20 cellular contexts compared by ENCODE assay signal in the genomic region with DNA sequence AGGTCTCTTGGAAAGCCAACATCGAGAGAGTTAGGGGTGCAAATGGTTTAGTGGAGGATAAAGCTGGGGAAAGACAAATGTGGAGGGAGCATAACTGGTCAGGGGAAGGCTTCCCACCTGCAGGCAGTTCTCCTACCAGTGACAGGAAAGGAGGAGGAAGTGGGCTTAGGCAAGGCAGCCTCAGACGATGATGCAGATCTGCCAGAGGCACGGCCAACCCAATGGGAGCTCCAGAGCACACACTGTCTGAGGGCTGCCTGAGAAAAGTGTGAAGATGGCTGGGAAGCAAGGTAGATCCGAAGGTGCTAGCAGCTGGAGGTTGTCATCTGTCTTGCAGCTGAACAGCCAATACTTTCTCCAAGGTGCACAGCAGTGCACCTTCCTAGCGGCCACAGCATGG.
"Had no signal": no experiment of that assay in that cellular context is flagged by ENCODE, and none has a peak within 500 bp of the region (broad histone marks: within the 10 kb centered on the region; RNA-seq: fewer than 3 reads in every experiment).

No MANE protein-coding gene starts in this region.

- H3K4me3 ChIP-seq: esophagus muscularis mucosa, gastrocnemius medialis, lung, psoas muscle, right lobe of liver, spleen, tibial artery, upper lobe of right lung had no signal

- H3K9me3 ChIP-seq: esophagus muscularis mucosa, gastrocnemius medialis, psoas muscle, right lobe of liver, spleen, tibial artery, upper lobe of right lung had no signal

- ATAC-seq: effector memory CD8-positive, alpha-beta T cell; gastrocnemius medialis; left colon; left ventricle myocardium superior; psoas muscle; right lobe of liver; stimulated activated memory B cell treated with anti-CD40 and anti-IgM and Interleukin-4, amounts not matched to agents 10 μg/mL and 1 μg/mL and 100 μg/mL, for 72 hours; upper lobe of right lung had no signal

- H3K27me3 ChIP-seq: esophagus muscularis mucosa, gastrocnemius medialis, right lobe of liver, tibial artery, upper lobe of right lung had no signal

- H3K4me1 ChIP-seq: gastrocnemius medialis, psoas muscle, right lobe of liver, spleen, upper lobe of right lung had no signal

- H3K27ac ChIP-seq: epithelial cell of prostate, esophagus muscularis mucosa, gastrocnemius medialis, psoas muscle, right lobe of liver, spleen, tibial artery, upper lobe of right lung had no signal

- H3K36me3 ChIP-seq: esophagus muscularis mucosa, gastrocnemius medialis, right lobe of liver, spleen, tibial artery, upper lobe of right lung had no signal

- DNase-seq: effector memory CD8-positive, alpha-beta T cell; gastrocnemius medialis; glutamatergic neuron; left colon; left ventricle myocardium superior; mesenchymal stem cell; naive B cell; psoas muscle; retina; right lobe of liver; spleen; stimulated activated CD4-positive, alpha-beta T cell treated with anti-CD3 and anti-CD28 coated beads, Interleukin-15, amount 100 ng/mL, for 24 hours; stimulated activated CD4-positive, alpha-beta T cell treated with anti-CD3 and anti-CD28 coated beads, Interleukin-1b, Interleukin-23, amount 100 ng/mL, for 48 hours; stimulated activated CD4-positive, alpha-beta T cell treated with anti-CD3 and anti-CD28 coated beads, Interleukin-4, amount 100 ng/mL, for 24 hours; tibial artery; upper lobe of right lung had no signal
